Comparison of ENCODE assay signal across 12 cellular contexts in the genomic region with DNA sequence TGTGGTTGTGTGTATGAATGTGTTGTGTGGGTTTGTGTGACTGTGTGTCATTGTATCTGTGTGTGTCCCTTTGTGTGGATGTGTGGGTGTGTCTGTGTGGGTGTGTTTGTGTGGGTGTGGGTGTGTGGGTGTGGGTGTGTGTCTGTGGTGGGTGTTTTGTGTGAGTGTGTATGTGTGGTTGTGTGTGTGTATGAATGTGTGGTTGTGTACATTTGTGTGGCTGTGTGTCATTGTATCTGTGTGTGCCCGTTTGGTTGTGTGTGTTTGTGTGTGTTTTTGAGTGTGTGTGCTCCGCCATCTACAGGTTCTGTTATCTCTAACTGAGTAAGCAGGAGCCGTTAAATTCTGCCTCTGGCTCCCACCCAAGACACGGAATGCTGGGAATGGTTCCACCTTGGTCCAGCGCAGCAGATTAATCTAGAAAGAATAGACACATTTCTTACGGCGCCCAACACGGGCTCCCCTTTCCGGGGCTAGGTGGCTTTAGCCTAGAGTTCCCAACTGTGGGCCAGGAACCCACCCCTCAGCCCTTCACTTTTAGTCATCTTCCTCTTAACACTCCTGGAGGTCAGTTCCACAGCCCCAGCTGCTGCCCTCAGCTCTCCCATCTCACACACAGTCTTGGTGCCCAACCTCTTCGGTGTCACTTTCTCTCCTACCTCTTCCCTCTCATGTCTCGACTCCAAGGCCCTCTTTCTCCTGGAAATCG.
DNase-seq lines count a peak whose midpoint lies in the region; ATAC-seq, FAIRE-seq and TF ChIP-seq lines count a peak whose summit lies in the region.
"Had no signal": no experiment of that assay in that cellular context is flagged by ENCODE, and none has a peak within 500 bp of the region (broad histone marks: within the 10 kb centered on the region; RNA-seq: fewer than 3 reads in every experiment).

No MANE protein-coding gene starts in this region.

- CTCF ChIA-PET in activated CD8-positive, alpha-beta memory T cell treated with anti-CD3 and anti-CD28 coated beads, Interleukin-2, amount 10 ng/mL, durations not matched to agents 7 days and 5 days (lab: Charles Lee) = no interaction called here

- no peak for DNase-seq in activated CD8-positive, alpha-beta memory T cell treated with anti-CD3 and anti-CD28 coated beads, Interleukin-2, amount 10 ng/mL, durations not matched to agents 7 days and 5 days
- no peak for DNase-seq in activated CD8-positive, alpha-beta memory T cell treated with anti-CD3 and anti-CD28 coated beads, Interleukin-2, amount 50 U/mL, for 4 hours
- DNase-seq in adrenal gland (peak; percentile 52 to 81 (median 76)), iris pigment epithelial cell (ENCODE audit: low read depth) (peak; percentile 37), urothelium cell line (ENCODE audit: low spot score) (peak; percentile 25), iPS-NIHi11 (ENCODE audit: low spot score) (no peak)
- no peak for DNase-seq in stimulated activated naive CD4-positive, alpha-beta T cell (lab: John Stamatoyannopoulos, UW)
- DNase-seq: activated B cell treated with CpG ODN at 0.5 μM for 24 hours, NCI-H510A treated with DMSO at 0.1 percent for 48 hours had no signal

- ATAC-seq in activated CD8-positive, alpha-beta memory T cell treated with anti-CD3 and anti-CD28 coated beads, Interleukin-2, amount 10 ng/mL, durations not matched to agents 7 days and 5 days = peak; percentile 60
- ATAC-seq in GM21423 (IDR thresholded peaks at IDR 0.05; ENCODE audit: unreplicated experiment) = no peak

- no peak for FAIRE-seq in urothelium cell line (lab: Jason Lieb, UNC)

- 45 to 55% (median 48%) methylated on average over 12 of the region's 12 CpGs for WGBS in adrenal gland, 4 donors

- no peak overlapping the region for H3K27ac Mint-ChIP-seq in activated CD8-positive, alpha-beta memory T cell treated with anti-CD3 and anti-CD28 coated beads, Interleukin-2, amount 10 ng/mL, durations not matched to agents 7 days and 5 days
- H3K27ac Mint-ChIP-seq: activated B cell treated with CpG ODN at 0.5 μM for 24 hours had no signal

- no peak overlapping the region for H3K4me3 Mint-ChIP-seq in activated CD8-positive, alpha-beta memory T cell treated with anti-CD3 and anti-CD28 coated beads, Interleukin-2, amount 10 ng/mL, durations not matched to agents 7 days and 5 days
- H3K4me3 Mint-ChIP-seq: activated B cell treated with CpG ODN at 0.5 μM for 24 hours had no signal

- intact Hi-C loops in adrenal gland (cut with DNase I) = no loop called here

- TF ChIP-seq CTCF in adrenal gland (IDR thresholded peaks at IDR 0.05) = peak in 1 of 6 experiments; percentile 7

- peaks cover 1% of the 10 kb centered on the region for H3K36me3 Mint-ChIP-seq in activated CD8-positive, alpha-beta memory T cell treated with anti-CD3 and anti-CD28 coated beads, Interleukin-2, amount 10 ng/mL, durations not matched to agents 7 days and 5 days

- TF ChIP-seq POLR2A in adrenal gland (IDR thresholded peaks at IDR 0.05) = no peak

- no peaks in the 10 kb centered on the region for H3K36me3 ChIP-seq in adrenal gland (replicated peaks in 1 of 2)
- H3K36me3 ChIP-seq: BLaER1 had no signal

- H3K27ac ChIP-seq in adrenal gland = no peak overlapping the region
- H3K27ac ChIP-seq: BLaER1, HL-60 had no signal

- no peaks in the 10 kb centered on the region for H3K4me1 Mint-ChIP-seq in activated CD8-positive, alpha-beta memory T cell treated with anti-CD3 and anti-CD28 coated beads, Interleukin-2, amount 10 ng/mL, durations not matched to agents 7 days and 5 days

- no peaks in the 10 kb centered on the region for H3K9me3 ChIP-seq in adrenal gland (replicated peaks in 1 of 3)

- peaks cover 5% of the 10 kb centered on the region for H3K9me3 Mint-ChIP-seq in activated CD8-positive, alpha-beta memory T cell treated with anti-CD3 and anti-CD28 coated beads, Interleukin-2, amount 10 ng/mL, durations not matched to agents 7 days and 5 days (ENCODE audit: low read depth)

- H3K27me3 ChIP-seq in adrenal gland = no peaks in the 10 kb centered on the region
- H3K27me3 ChIP-seq: BLaER1 had no signal

- H3K27me3 Mint-ChIP-seq in activated CD8-positive, alpha-beta memory T cell treated with anti-CD3 and anti-CD28 coated beads, Interleukin-2, amount 10 ng/mL, durations not matched to agents 7 days and 5 days = no peaks in the 10 kb centered on the region
- H3K27me3 Mint-ChIP-seq: activated B cell treated with CpG ODN at 0.5 μM for 24 hours had no signal

- H3K4me3 ChIP-seq in adrenal gland = no peak overlapping the region
- H3K4me3 ChIP-seq: BLaER1 had no signal

- peaks cover 0 to 5% of the 10 kb centered on the region in 2 donors for H3K4me1 ChIP-seq in adrenal gland (replicated peaks in 1 of 2)

Comparison
In these comparisons a context has a peak if more than half of its experiments do, and no peak if none do; other contexts are left out.
1. DNase-seq: peak in adrenal gland (7 of 7), iris pigment epithelial cell (single experiment) and urothelium cell line (single experiment); none in activated CD8-positive, alpha-beta memory T cell treated with anti-CD3 and anti-CD28 coated beads, Interleukin-2, amount 10 ng/mL, durations not matched to agents 7 days and 5 days (single experiment), activated CD8-positive, alpha-beta memory T cell treated with anti-CD3 and anti-CD28 coated beads, Interleukin-2, amount 50 U/mL, for 4 hours (single experiment), stimulated activated naive CD4-positive, alpha-beta T cell (0 of 6) and iPS-NIHi11 (single experiment).